Comparison of ENCODE assay signal across 7 cellular contexts in the genomic region with DNA sequence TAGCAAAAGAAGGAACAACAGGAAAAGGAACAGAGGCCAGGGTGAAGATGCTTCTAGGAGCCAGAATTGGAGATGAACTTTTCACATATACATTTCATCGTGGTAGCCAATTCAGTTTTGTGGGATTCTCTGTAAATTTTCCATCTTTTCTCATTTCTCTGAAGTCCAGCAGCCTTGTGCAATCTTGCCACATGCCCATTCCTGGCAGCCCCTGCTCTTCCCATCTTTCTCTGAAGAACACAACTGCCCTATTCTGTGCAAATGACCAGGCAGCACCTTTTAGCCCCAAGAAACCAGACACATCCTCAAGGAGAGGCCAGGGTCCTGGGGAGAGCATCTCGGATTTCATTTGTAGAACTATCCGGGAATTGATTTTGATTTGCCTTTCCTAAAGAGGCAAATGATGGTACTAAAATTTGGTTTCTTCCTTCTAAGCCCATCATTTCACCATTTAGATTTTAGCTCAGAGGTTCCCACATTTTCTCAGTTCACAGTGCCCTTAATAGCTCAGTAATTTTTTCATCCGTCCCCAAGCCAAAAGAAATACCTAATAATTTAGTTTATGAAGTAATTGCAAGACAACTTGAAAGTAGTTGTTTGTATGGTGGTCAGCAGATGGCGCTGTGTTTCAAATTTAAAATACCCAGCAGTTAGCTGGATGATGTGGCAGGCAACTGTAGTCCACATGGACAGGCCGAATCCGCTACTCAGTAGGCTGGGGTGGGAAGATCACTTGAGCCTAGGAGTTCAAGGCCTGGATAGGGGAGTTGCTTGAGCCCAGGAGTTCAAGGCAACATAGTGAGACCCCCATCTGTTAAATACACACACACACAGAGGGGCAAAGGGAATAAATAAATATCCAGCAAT.
DNase-seq lines count a peak whose midpoint lies in the region; ATAC-seq and TF ChIP-seq lines count a peak whose summit lies in the region.

No MANE protein-coding gene starts in this region.

- WGBS in trophoblast cell (ENCODE audit: extremely low coverage, insufficient coverage, insufficient read length) = no CpG with 5 or more reads among the region's 7 CpGs

- no peak overlapping the region for H3K4me2 ChIP-seq in trophoblast cell (ENCODE audit: low read length)

- no peak overlapping the region for H3K4me3 ChIP-seq in trophoblast cell (ENCODE audit: low read depth, low read length)

- no peak overlapping the region for H4K12ac ChIP-seq in trophoblast cell (ENCODE audit: low read depth, low read length)

- POLR2A ChIA-PET in RWPE1 (lab: Yijun Ruan, JAX; ENCODE audit: low non-redundant PET) = no interaction called here

- no peak overlapping the region for H3K23ac ChIP-seq in trophoblast cell (ENCODE audit: low read length)

- no peak overlapping the region for H3K27ac Mint-ChIP-seq in activated naive CD4-positive, alpha-beta T cell treated with anti-CD3 and anti-CD28 coated beads, Interleukin-2, amount 10 ng/mL, durations not matched to agents 7 days and 5 days

- no peak overlapping the region for H2AK5ac ChIP-seq in trophoblast cell (ENCODE audit: low read length)

- no peak overlapping the region for H2AFZ ChIP-seq in trophoblast cell (ENCODE audit: insufficient read depth, low read length, poor library complexity)

- no peaks in the 10 kb centered on the region for H3K79me1 ChIP-seq in trophoblast cell (ENCODE audit: low read length)

- no peak overlapping the region for H3K14ac ChIP-seq in trophoblast cell (ENCODE audit: low read length)

- CTCF ChIA-PET in RWPE1 (lab: Yijun Ruan, JAX) = interaction anchor here (0.5 to 3.8 kb wide), 8 partner anchors 11 to 1634 kb away, joined by 3 to 28 read pairs (median 4); no protein-coding TSS in a partner anchor
- CTCF ChIA-PET in activated naive CD4-positive, alpha-beta T cell treated with anti-CD3 and anti-CD28 coated beads, Interleukin-2, amount 10 ng/mL, durations not matched to agents 7 days and 5 days (lab: Charles Lee) = interaction anchor here (0.8 to 8.3 kb wide), 17 partner anchors 9 to 221 kb away, joined by 3 to 103 read pairs (median 4); no protein-coding TSS in a partner anchor

- TF ChIP-seq CTCF in GM12872 (IDR thresholded peaks at IDR 0.05; ENCODE audit: insufficient read depth, low read depth, low read length) (peak; percentile 54; the same call in 2 of the 3 replicates), RWPE1 (conservative IDR thresholded peaks at IDR 0.05; ENCODE audit: low read depth) (peak; percentile 64; the same call in 1 of the 2 replicates)

- H3K4me1 ChIP-seq in trophoblast cell (ENCODE audit: control insufficient read depth in 1 of 2, insufficient read depth in 2 of 2, low read length in 2 of 2) = no peaks in the 10 kb centered on the region

- no peak overlapping the region for H3K27ac ChIP-seq in RWPE1
- no peak overlapping the region for H3K27ac ChIP-seq in trophoblast cell (ENCODE audit: low read depth, low read length)

- no peak overlapping the region for H3K18ac ChIP-seq in trophoblast cell (ENCODE audit: low read length)

- H3K36me3 ChIP-seq in trophoblast cell (ENCODE audit: control insufficient read depth in 1 of 2, insufficient read depth in 2 of 2, low read length in 2 of 2) = peaks cover 13 to 26% of the 10 kb centered on the region in 2 experiments

- H3K9ac ChIP-seq in trophoblast cell (ENCODE audit: low read length) = peak overlapping the region; percentile 33

- H3K27me3 ChIP-seq in trophoblast cell (ENCODE audit: insufficient read depth, low read length) = no peaks in the 10 kb centered on the region

- in situ Hi-C loops in KBM-7 (cut with MboI; ENCODE audit: low pct_unique_long_range_greater_than_20kb, low sequenced_read_pairs) = loop anchor here (25.0 kb wide), 1 partner anchor 101 kb away; no protein-coding TSS in a partner anchor

- no peak overlapping the region for H3K4me3 Mint-ChIP-seq in activated naive CD4-positive, alpha-beta T cell treated with anti-CD3 and anti-CD28 coated beads, Interleukin-2, amount 10 ng/mL, durations not matched to agents 7 days and 5 days

- H3K36me3 Mint-ChIP-seq in activated naive CD4-positive, alpha-beta T cell treated with anti-CD3 and anti-CD28 coated beads, Interleukin-2, amount 10 ng/mL, durations not matched to agents 7 days and 5 days = peaks cover 25% of the 10 kb centered on the region

- H4K8ac ChIP-seq in trophoblast cell (ENCODE audit: low read depth, low read length) = no peak overlapping the region

- no peak overlapping the region for H2BK12ac ChIP-seq in trophoblast cell (ENCODE audit: low read length)

- no peak overlapping the region for H2BK5ac ChIP-seq in trophoblast cell (ENCODE audit: low read depth, low read length, poor library complexity)

- H3K79me2 ChIP-seq in trophoblast cell (ENCODE audit: control insufficient read depth, insufficient read depth, low read length, poor library complexity) = no peaks in the 10 kb centered on the region

- H4K91ac ChIP-seq in trophoblast cell (ENCODE audit: low read depth, low read length) = no peak overlapping the region

- H3K4ac ChIP-seq in trophoblast cell (ENCODE audit: low read depth, low read length) = no peak overlapping the region

- no peaks in the 10 kb centered on the region for H3K9me3 Mint-ChIP-seq in activated naive CD4-positive, alpha-beta T cell treated with anti-CD3 and anti-CD28 coated beads, Interleukin-2, amount 10 ng/mL, durations not matched to agents 7 days and 5 days

- DNase-seq in KBM-7 = peak; percentile 76
- peak; percentile 54 for DNase-seq in RWPE1 (ENCODE audit: low spot score)
- DNase-seq in activated naive CD4-positive, alpha-beta T cell treated with anti-CD3 and anti-CD28 coated beads, Interleukin-2, amount 10 ng/mL, durations not matched to agents 7 days and 5 days = peak; percentile 68
- DNase-seq in glomerular visceral epithelial cell (ENCODE audit: extremely low spot score) = peak; percentile 71
- DNase-seq in trophoblast cell = peak; percentile 54 to 82

- H3K27me3 Mint-ChIP-seq in activated naive CD4-positive, alpha-beta T cell treated with anti-CD3 and anti-CD28 coated beads, Interleukin-2, amount 10 ng/mL, durations not matched to agents 7 days and 5 days = no peaks in the 10 kb centered on the region

- no peaks in the 10 kb centered on the region for H3K4me1 Mint-ChIP-seq in activated naive CD4-positive, alpha-beta T cell treated with anti-CD3 and anti-CD28 coated beads, Interleukin-2, amount 10 ng/mL, durations not matched to agents 7 days and 5 days

- no peak overlapping the region for H2BK120ac ChIP-seq in trophoblast cell (ENCODE audit: insufficient read depth, low read length, poor library complexity)

- H3K9me3 ChIP-seq in trophoblast cell (ENCODE audit: insufficient read depth, low read depth, low read length) = no peaks in the 10 kb centered on the region

- no peak for ATAC-seq in HG02571 (IDR thresholded peaks at IDR 0.05; ENCODE audit: unreplicated experiment)
